1 cellular context compared by ENCODE assay signal in the genomic region with DNA sequence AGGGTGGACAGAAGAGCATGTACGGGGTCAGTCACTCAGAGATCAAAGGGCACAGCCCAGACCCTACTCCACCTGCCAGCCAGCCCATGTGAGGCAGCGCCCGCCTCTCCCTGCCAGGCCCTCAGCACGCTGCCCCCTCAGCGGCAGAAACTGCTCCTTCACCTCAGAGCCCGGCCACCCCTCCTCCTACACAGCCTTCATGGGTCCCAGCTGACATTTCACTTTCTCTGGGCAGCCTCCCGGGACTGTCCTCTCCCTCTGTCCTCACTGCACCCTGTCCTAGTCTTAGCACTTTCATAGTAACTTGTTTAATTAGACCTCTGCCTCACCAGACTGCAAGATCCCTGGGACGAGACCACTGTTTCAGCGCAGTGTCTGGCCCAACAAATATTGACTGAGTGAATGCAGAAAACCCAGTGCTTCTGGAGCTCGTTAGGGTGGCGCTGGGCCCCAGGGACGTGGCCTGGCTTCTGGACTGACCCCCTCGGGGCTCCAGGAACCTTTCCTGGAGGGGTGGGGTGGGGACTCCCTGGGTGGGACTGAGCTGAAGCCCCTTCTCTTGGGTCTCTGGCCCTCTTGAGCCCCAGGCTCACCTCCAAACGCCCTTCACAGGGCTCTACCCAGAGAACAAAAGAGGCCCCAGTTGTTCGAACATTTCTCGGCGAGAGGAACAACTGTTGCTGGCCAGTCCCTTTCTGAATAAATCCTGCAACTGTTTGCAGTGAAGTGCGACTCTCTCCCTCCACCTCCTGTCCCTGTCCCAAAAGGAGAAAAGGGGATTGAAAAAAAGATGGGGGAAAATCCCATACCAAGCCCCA.
TF ChIP-seq lines count a peak whose summit lies in the region.

No MANE protein-coding gene starts in this region.

TF ChIP-seq in HepG2, 621 proteins besides CTCF, POLR2A, EP300 and RAD21 (continues in another document):
- TF ChIP-seq, protein P1, sequence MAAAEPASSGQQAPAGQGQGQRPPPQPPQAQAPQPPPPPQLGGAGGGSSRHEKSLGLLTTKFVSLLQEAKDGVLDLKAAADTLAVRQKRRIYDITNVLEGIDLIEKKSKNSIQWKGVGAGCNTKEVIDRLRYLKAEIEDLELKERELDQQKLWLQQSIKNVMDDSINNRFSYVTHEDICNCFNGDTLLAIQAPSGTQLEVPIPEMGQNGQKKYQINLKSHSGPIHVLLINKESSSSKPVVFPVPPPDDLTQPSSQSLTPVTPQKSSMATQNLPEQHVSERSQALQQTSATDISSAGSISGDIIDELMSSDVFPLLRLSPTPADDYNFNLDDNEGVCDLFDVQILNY (CRISPR knock-in tag; conservative IDR thresholded peaks at IDR 0.05): no peak
- TF ChIP-seq SOX6 (IDR thresholded peaks at IDR 0.05): no peak
- no peak for TF ChIP-seq SOX6 (CRISPR knock-in tag; IDR thresholded peaks at IDR 0.05)
- 0 out of 2 replicates have a peak, but pooled peaks have one; percentile 59 for TF ChIP-seq SNAPC2 (CRISPR knock-in tag; IDR thresholded peaks at IDR 0.05)
- no peak for TF ChIP-seq ZNF12 (CRISPR knock-in tag; IDR thresholded peaks at IDR 0.05)
- TF ChIP-seq, protein P2, sequence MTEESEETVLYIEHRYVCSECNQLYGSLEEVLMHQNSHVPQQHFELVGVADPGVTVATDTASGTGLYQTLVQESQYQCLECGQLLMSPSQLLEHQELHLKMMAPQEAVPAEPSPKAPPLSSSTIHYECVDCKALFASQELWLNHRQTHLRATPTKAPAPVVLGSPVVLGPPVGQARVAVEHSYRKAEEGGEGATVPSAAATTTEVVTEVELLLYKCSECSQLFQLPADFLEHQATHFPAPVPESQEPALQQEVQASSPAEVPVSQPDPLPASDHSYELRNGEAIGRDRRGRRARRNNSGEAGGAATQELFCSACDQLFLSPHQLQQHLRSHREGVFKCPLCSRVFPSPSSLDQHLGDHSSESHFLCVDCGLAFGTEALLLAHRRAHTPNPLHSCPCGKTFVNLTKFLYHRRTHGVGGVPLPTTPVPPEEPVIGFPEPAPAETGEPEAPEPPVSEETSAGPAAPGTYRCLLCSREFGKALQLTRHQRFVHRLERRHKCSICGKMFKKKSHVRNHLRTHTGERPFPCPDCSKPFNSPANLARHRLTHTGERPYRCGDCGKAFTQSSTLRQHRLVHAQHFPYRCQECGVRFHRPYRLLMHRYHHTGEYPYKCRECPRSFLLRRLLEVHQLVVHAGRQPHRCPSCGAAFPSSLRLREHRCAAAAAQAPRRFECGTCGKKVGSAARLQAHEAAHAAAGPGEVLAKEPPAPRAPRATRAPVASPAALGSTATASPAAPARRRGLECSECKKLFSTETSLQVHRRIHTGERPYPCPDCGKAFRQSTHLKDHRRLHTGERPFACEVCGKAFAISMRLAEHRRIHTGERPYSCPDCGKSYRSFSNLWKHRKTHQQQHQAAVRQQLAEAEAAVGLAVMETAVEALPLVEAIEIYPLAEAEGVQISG (CRISPR knock-in tag; IDR thresholded peaks at IDR 0.05): 0 out of 2 replicates have a peak, but pooled peaks have one; percentile 10
- no peak for TF ChIP-seq PRDM15 (CRISPR knock-in tag; IDR thresholded peaks at IDR 0.05)
- TF ChIP-seq ZNF24 (IDR thresholded peaks at IDR 0.05): no peak
- TF ChIP-seq TGIF2 (CRISPR knock-in tag; IDR thresholded peaks at IDR 0.05): no peak
- TF ChIP-seq, protein P3, sequence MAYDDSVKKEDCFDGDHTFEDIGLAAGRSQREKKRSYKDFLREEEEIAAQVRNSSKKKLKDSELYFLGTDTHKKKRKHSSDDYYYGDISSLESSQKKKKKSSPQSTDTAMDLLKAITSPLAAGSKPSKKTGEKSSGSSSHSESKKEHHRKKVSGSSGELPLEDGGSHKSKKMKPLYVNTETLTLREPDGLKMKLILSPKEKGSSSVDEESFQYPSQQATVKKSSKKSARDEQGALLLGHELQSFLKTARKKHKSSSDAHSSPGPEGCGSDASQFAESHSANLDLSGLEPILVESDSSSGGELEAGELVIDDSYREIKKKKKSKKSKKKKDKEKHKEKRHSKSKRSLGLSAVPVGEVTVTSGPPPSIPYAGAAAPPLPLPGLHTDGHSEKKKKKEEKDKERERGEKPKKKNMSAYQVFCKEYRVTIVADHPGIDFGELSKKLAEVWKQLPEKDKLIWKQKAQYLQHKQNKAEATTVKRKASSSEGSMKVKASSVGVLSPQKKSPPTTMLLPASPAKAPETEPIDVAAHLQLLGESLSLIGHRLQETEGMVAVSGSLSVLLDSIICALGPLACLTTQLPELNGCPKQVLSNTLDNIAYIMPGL (CRISPR knock-in tag; IDR thresholded peaks at IDR 0.05; ENCODE audit: borderline replicate concordance in 1 of 2, low read depth in 1 of 2): 0 out of 4 replicates have a peak, but pooled peaks of 1 of the 2 experiments have one; percentile 34
- no peak for TF ChIP-seq PBX3 (CRISPR knock-in tag; IDR thresholded peaks at IDR 0.05; ENCODE audit: borderline replicate concordance)
- TF ChIP-seq, protein P4, sequence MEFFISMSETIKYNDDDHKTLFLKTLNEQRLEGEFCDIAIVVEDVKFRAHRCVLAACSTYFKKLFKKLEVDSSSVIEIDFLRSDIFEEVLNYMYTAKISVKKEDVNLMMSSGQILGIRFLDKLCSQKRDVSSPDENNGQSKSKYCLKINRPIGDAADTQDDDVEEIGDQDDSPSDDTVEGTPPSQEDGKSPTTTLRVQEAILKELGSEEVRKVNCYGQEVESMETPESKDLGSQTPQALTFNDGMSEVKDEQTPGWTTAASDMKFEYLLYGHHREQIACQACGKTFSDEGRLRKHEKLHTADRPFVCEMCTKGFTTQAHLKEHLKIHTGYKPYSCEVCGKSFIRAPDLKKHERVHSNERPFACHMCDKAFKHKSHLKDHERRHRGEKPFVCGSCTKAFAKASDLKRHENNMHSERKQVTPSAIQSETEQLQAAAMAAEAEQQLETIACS (CRISPR knock-in tag; IDR thresholded peaks at IDR 0.05): no peak
- no peak for TF ChIP-seq MXI1 (IDR thresholded peaks at IDR 0.05; ENCODE audit: borderline replicate concordance, low read depth, low read length)
- TF ChIP-seq, protein P5, sequence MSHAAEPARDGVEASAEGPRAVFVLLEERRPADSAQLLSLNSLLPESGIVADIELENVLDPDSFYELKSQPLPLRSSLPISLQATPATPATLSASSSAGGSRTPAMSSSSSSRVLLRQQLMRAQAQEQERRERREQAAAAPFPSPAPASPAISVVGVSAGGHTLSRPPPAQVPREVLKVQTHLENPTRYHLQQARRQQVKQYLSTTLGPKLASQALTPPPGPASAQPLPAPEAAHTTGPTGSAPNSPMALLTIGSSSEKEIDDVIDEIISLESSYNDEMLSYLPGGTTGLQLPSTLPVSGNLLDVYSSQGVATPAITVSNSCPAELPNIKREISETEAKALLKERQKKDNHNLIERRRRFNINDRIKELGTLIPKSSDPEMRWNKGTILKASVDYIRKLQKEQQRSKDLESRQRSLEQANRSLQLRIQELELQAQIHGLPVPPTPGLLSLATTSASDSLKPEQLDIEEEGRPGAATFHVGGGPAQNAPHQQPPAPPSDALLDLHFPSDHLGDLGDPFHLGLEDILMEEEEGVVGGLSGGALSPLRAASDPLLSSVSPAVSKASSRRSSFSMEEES (CRISPR knock-in tag; IDR thresholded peaks at IDR 0.05): no peak
- no peak for TF ChIP-seq NR2F1 (CRISPR knock-in tag; IDR thresholded peaks at IDR 0.05)
- TF ChIP-seq, protein P6, sequence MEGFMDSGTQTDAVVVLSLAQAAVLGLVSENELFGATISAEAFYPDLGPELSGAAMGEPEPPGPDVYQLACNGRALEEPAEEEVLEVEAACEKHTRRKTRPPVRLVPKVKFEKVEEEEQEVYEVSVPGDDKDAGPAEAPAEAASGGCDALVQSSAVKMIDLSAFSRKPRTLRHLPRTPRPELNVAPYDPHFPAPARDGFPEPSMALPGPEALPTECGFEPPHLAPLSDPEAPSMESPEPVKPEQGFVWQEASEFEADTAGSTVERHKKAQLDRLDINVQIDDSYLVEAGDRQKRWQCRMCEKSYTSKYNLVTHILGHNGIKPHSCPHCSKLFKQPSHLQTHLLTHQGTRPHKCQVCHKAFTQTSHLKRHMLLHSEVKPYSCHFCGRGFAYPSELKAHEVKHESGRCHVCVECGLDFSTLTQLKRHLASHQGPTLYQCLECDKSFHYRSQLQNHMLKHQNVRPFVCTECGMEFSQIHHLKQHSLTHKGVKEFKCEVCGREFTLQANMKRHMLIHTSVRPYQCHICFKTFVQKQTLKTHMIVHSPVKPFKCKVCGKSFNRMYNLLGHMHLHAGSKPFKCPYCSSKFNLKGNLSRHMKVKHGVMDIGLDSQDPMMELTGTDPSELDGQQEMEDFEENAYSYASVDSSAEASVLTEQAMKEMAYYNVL (CRISPR knock-in tag; IDR thresholded peaks at IDR 0.05; ENCODE audit: borderline replicate concordance): no peak
- no peak for TF ChIP-seq EHMT2 (IDR thresholded peaks at IDR 0.05; ENCODE audit: borderline replicate concordance, low read depth, low read length)
- 0 out of 2 replicates have a peak, but pooled peaks have one; percentile 38 for TF ChIP-seq SP4 (CRISPR knock-in tag; IDR thresholded peaks at IDR 0.05)
- TF ChIP-seq ZNF33A (CRISPR knock-in tag; IDR thresholded peaks at IDR 0.05; ENCODE audit: borderline replicate concordance): no peak
- peak; percentile 18; the same call in 1 of the 2 replicates for TF ChIP-seq ZMYM3 (CRISPR knock-in tag; IDR thresholded peaks at IDR 0.05)
- no peak for TF ChIP-seq ZNF432 (CRISPR knock-in tag; IDR thresholded peaks at IDR 0.05; ENCODE audit: borderline replicate concordance)
- TF ChIP-seq HOXA3 (CRISPR knock-in tag; IDR thresholded peaks at IDR 0.05): no peak
- no peak for TF ChIP-seq GZF1 (CRISPR knock-in tag; IDR thresholded peaks at IDR 0.05)
- peak; percentile 28 for TF ChIP-seq SALL1 (CRISPR knock-in tag; IDR thresholded peaks at IDR 0.05)
- no peak for TF ChIP-seq ZNF382 (CRISPR knock-in tag; IDR thresholded peaks at IDR 0.05; ENCODE audit: borderline replicate concordance)
- no peak for TF ChIP-seq ZNF446 (CRISPR knock-in tag; IDR thresholded peaks at IDR 0.05)
- TF ChIP-seq ZNF549 (CRISPR knock-in tag; IDR thresholded peaks at IDR 0.05): no peak
- no peak for TF ChIP-seq ZFP41 (CRISPR knock-in tag; IDR thresholded peaks at IDR 0.05; ENCODE audit: borderline replicate concordance)
- TF ChIP-seq SATB2 (CRISPR knock-in tag; IDR thresholded peaks at IDR 0.05): no peak
- no peak for TF ChIP-seq YEATS4 (CRISPR knock-in tag; IDR thresholded peaks at IDR 0.05; ENCODE audit: borderline replicate concordance)
- no peak for TF ChIP-seq ZNF275 (CRISPR knock-in tag; IDR thresholded peaks at IDR 0.05; ENCODE audit: borderline replicate concordance)
- TF ChIP-seq ZNF292 (CRISPR knock-in tag; IDR thresholded peaks at IDR 0.05; ENCODE audit: borderline replicate concordance, low read depth): peak; percentile 56
- peak; percentile 47; the same call in 1 of the 2 replicates for TF ChIP-seq POLR2G (IDR thresholded peaks at IDR 0.05; ENCODE audit: low read depth, low read length)
- TF ChIP-seq LCORL (IDR thresholded peaks at IDR 0.05): no peak
- TF ChIP-seq LCORL (CRISPR knock-in tag; IDR thresholded peaks at IDR 0.05): peak; percentile 48; the same call in 1 of the 2 replicates
